In the genomic region with DNA sequence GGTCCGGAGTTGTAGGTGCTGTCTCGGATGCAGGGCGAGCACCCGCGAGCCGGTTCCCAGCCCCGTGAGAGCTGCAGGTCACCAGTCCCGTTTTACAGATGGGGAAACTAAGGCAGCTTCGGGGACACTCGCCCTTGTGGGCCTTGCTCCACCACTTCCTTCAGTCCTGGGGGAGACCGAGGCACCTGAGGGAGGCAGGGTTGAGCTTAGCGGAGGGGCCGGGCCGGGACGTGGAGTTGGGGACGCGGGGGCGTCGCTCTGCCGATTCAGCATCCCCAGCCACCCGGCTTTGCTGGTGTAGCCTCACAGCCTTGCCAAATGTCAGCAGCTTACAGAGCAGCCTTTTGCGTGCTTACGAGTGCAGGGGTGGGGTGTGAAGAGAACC, we compare ENCODE assay signal across 2 cellular contexts.
A peak's percentile ranks its signal among the peaks of the same experiment; 100 is the strongest.
TF ChIP-seq lines count a peak whose summit lies in the region.

No MANE protein-coding gene starts in this region.

TF ChIP-seq in SK-N-SH treated with all-trans-retinoic acid at 6 μM for 48 hours, 23 proteins besides CTCF, POLR2A, EP300 and RAD21:
- TF ChIP-seq RARB (CRISPR knock-in tag; IDR thresholded peaks at IDR 0.05) (no peak), ZNF8 (CRISPR knock-in tag; IDR thresholded peaks at IDR 0.05) (no peak), GLIS3 (CRISPR knock-in tag; IDR thresholded peaks at IDR 0.05) (no peak), ZC3H10 (CRISPR knock-in tag; IDR thresholded peaks at IDR 0.05) (no peak)
- TF ChIP-seq, protein P1, sequence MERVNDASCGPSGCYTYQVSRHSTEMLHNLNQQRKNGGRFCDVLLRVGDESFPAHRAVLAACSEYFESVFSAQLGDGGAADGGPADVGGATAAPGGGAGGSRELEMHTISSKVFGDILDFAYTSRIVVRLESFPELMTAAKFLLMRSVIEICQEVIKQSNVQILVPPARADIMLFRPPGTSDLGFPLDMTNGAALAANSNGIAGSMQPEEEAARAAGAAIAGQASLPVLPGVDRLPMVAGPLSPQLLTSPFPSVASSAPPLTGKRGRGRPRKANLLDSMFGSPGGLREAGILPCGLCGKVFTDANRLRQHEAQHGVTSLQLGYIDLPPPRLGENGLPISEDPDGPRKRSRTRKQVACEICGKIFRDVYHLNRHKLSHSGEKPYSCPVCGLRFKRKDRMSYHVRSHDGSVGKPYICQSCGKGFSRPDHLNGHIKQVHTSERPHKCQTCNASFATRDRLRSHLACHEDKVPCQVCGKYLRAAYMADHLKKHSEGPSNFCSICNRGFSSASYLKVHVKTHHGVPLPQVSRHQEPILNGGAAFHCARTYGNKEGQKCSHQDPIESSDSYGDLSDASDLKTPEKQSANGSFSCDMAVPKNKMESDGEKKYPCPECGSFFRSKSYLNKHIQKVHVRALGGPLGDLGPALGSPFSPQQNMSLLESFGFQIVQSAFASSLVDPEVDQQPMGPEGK (CRISPR knock-in tag; IDR thresholded peaks at IDR 0.05; ENCODE audit: borderline replicate concordance), result no peak
- TF ChIP-seq, protein P2, sequence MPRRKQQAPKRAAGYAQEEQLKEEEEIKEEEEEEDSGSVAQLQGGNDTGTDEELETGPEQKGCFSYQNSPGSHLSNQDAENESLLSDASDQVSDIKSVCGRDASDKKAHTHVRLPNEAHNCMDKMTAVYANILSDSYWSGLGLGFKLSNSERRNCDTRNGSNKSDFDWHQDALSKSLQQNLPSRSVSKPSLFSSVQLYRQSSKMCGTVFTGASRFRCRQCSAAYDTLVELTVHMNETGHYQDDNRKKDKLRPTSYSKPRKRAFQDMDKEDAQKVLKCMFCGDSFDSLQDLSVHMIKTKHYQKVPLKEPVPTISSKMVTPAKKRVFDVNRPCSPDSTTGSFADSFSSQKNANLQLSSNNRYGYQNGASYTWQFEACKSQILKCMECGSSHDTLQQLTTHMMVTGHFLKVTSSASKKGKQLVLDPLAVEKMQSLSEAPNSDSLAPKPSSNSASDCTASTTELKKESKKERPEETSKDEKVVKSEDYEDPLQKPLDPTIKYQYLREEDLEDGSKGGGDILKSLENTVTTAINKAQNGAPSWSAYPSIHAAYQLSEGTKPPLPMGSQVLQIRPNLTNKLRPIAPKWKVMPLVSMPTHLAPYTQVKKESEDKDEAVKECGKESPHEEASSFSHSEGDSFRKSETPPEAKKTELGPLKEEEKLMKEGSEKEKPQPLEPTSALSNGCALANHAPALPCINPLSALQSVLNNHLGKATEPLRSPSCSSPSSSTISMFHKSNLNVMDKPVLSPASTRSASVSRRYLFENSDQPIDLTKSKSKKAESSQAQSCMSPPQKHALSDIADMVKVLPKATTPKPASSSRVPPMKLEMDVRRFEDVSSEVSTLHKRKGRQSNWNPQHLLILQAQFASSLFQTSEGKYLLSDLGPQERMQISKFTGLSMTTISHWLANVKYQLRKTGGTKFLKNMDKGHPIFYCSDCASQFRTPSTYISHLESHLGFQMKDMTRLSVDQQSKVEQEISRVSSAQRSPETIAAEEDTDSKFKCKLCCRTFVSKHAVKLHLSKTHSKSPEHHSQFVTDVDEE (CRISPR knock-in tag; IDR thresholded peaks at IDR 0.05), result no peak
- TF ChIP-seq, protein P3, sequence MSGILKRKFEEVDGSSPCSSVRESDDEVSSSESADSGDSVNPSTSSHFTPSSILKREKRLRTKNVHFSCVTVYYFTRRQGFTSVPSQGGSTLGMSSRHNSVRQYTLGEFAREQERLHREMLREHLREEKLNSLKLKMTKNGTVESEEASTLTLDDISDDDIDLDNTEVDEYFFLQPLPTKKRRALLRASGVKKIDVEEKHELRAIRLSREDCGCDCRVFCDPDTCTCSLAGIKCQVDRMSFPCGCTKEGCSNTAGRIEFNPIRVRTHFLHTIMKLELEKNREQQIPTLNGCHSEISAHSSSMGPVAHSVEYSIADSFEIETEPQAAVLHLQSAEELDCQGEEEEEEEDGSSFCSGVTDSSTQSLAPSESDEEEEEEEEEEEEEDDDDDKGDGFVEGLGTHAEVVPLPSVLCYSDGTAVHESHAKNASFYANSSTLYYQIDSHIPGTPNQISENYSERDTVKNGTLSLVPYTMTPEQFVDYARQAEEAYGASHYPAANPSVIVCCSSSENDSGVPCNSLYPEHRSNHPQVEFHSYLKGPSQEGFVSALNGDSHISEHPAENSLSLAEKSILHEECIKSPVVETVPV (CRISPR knock-in tag; IDR thresholded peaks at IDR 0.05), result no peak

TF ChIP-seq in GM12878, 131 proteins besides CTCF, POLR2A, EP300 and RAD21:
- TF ChIP-seq EGR1 (IDR thresholded peaks at IDR 0.05; ENCODE audit: borderline replicate concordance in 1 of 2, low read depth in 2 of 2, low read length in 2 of 2) (peak in 1 of 2 experiments; percentile 86; a peak in 2 of 3 replicates), SMAD5 (IDR thresholded peaks at IDR 0.05; ENCODE audit: low read depth) (no peak), SIN3A (IDR thresholded peaks at IDR 0.05; ENCODE audit: low read depth, low read length) (no peak)
- TF ChIP-seq, protein P4, sequence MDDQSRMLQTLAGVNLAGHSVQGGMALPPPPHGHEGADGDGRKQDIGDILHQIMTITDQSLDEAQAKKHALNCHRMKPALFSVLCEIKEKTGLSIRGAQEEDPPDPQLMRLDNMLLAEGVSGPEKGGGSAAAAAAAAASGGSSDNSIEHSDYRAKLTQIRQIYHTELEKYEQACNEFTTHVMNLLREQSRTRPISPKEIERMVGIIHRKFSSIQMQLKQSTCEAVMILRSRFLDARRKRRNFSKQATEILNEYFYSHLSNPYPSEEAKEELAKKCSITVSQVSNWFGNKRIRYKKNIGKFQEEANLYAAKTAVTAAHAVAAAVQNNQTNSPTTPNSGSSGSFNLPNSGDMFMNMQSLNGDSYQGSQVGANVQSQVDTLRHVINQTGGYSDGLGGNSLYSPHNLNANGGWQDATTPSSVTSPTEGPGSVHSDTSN (IDR thresholded peaks at IDR 0.05; ENCODE audit: insufficient replicate concordance, low read depth, low read length), result no peak
- TF ChIP-seq, protein P5, sequence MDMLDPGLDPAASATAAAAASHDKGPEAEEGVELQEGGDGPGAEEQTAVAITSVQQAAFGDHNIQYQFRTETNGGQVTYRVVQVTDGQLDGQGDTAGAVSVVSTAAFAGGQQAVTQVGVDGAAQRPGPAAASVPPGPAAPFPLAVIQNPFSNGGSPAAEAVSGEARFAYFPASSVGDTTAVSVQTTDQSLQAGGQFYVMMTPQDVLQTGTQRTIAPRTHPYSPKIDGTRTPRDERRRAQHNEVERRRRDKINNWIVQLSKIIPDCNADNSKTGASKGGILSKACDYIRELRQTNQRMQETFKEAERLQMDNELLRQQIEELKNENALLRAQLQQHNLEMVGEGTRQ (IDR thresholded peaks at IDR 0.05; ENCODE audit: borderline replicate concordance, low read depth, low read length), result no peak
